ENCODE assay signal across 17 cellular contexts in genomic region chr2:241321911-241322310, GRCh38. TPM values are rescaled to one million over a fixed set of nuclear protein-coding genes. Genes with fewer than 3 reads are reported as not detected.
A peak's percentile ranks its signal among the peaks of the same experiment; 100 is the strongest.
DNase-seq lines count a peak whose midpoint lies in the region; TF ChIP-seq lines count a peak whose summit lies in the region.
"Had no signal": no experiment of that assay in that cellular context is flagged by ENCODE, and none has a peak within 500 bp of the region (broad histone marks: within the 10 kb centered on the region; RNA-seq: fewer than 3 reads in every experiment).

No MANE protein-coding gene starts in this region.

- H3K23ac ChIP-seq in H9 (ENCODE audit: insufficient read length, low read depth, low read length), result no peak overlapping the region

- H3K27me3 ChIP-seq in H9 (ENCODE audit: insufficient read depth, low read length) (no peaks in the 10 kb centered on the region), adipocyte (replicated peaks; ENCODE audit: control insufficient read depth, insufficient read depth, low read length) (no peaks in the 10 kb centered on the region)
- H3K27me3 ChIP-seq: upper lobe of left lung had no signal

- no peak overlapping the region; a peak in 1 of 5 replicates for H3K4me3 Mint-ChIP-seq in H9
- H3K4me3 Mint-ChIP-seq in nephron, result peak overlapping the region; percentile 16 to 59 (median 47)
- H3K4me3 Mint-ChIP-seq: activated CD4-positive, alpha-beta T cell treated with anti-CD3 and anti-CD28 coated beads, Interleukin-2, amount 10 ng/mL, durations not matched to agents 7 days and 5 days; T-helper 1 cell treated with Interleukin-12 subunit alpha and Interleukin-12 subunit beta and Interleukin-4 antibody, amounts not matched to agents 30 μg/mL and 1 μg/mL, for 36 hours had no signal

- peaks cover 8 to 43% (median 38%) of the 10 kb centered on the region in 3 experiments; a peak in 6 of 7 replicates for H3K36me3 Mint-ChIP-seq in H9 (ENCODE audit: insufficient read depth in 1 of 3, low read depth in 3 of 3)
- peaks cover 56% of the 10 kb centered on the region for H3K36me3 Mint-ChIP-seq in nephron (ENCODE audit: low read depth)

- H3K14ac ChIP-seq in H9 (ENCODE audit: insufficient read depth, low read length), result no peak overlapping the region

- H3K56ac ChIP-seq in H9 (ENCODE audit: insufficient read length, low read depth, low read length), result no peak overlapping the region

- no peak overlapping the region for H3K9ac ChIP-seq in H9 (ENCODE audit: extremely low read depth, insufficient read length, low read length)
- H3K9ac ChIP-seq in adipocyte (ENCODE audit: low read length), result peak overlapping the region; percentile 45
- H3K9ac ChIP-seq: KMS-11 had no signal

- H3K27ac Mint-ChIP-seq in H9 (peak overlapping the region; percentile 0 to 86 (median 73); a peak in 3 of 7 replicates), nephron (peak overlapping the region; percentile 52 to 70 (median 54))

- no peak overlapping the region for H4K5ac ChIP-seq in H9 (ENCODE audit: insufficient read length, low read depth, low read length)

- H3K4me1 ChIP-seq in H9 (ENCODE audit: insufficient read depth, low read length), result peaks cover 3% of the 10 kb centered on the region
- H3K4me1 ChIP-seq in adipocyte (ENCODE audit: control insufficient read depth, insufficient read depth, low read length), result peaks cover 69% of the 10 kb centered on the region

- H4K20me1 ChIP-seq in H9 (ENCODE audit: control insufficient read depth, insufficient read depth, insufficient read length), result no peaks in the 10 kb centered on the region

- H2BK120ac ChIP-seq in H9 (ENCODE audit: low read depth, low read length, poor library complexity, severe bottlenecking), result no peak overlapping the region

- no peak overlapping the region for H2BK15ac ChIP-seq in H9 (ENCODE audit: low read depth, low read length)

- no peaks in the 10 kb centered on the region for H3K9me3 Mint-ChIP-seq in H9
- peaks cover under 1% of the 10 kb centered on the region for H3K9me3 Mint-ChIP-seq in nephron
- H3K9me3 Mint-ChIP-seq: activated CD4-positive, alpha-beta T cell treated with anti-CD3 and anti-CD28 coated beads, Interleukin-2, amount 10 ng/mL, durations not matched to agents 7 days and 5 days; T-helper 1 cell treated with Interleukin-12 subunit alpha and Interleukin-12 subunit beta and Interleukin-4 antibody, amounts not matched to agents 30 μg/mL and 1 μg/mL, for 36 hours had no signal

- H4K91ac ChIP-seq in H9 (ENCODE audit: insufficient read length, low read depth, low read length), result no peak overlapping the region

- no peak overlapping the region for H2BK12ac ChIP-seq in H9 (ENCODE audit: insufficient read length, low read depth, low read length)

- peaks cover 5% of the 10 kb centered on the region for H3K23me2 ChIP-seq in H9 (ENCODE audit: insufficient read length, low read depth, low read length, poor library complexity, severe bottlenecking)

- H3K27ac ChIP-seq in C4-2B (peak overlapping the region; percentile 41), H9 (ENCODE audit: insufficient read length, low read depth, low read length) (no peak overlapping the region)
- H3K27ac ChIP-seq: KMS-11, upper lobe of left lung had no signal

- peak overlapping the region; percentile 56 for H3K4me3 ChIP-seq in adipocyte (ENCODE audit: low read length)
- H3K4me3 ChIP-seq: upper lobe of left lung had no signal

- H3K27me3 Mint-ChIP-seq in H9 (ENCODE audit: low read depth) (no peaks in the 10 kb centered on the region), nephron (ENCODE audit: low read depth) (no peaks in the 10 kb centered on the region)
- H3K27me3 Mint-ChIP-seq: activated CD4-positive, alpha-beta T cell treated with anti-CD3 and anti-CD28 coated beads, Interleukin-2, amount 10 ng/mL, durations not matched to agents 7 days and 5 days had no signal

- peaks cover 67% of the 10 kb centered on the region for H3K79me2 ChIP-seq in H9 (ENCODE audit: insufficient read depth, low read length)

- H2BK20ac ChIP-seq in H9 (ENCODE audit: low read depth, low read length, poor library complexity, severe bottlenecking), result no peak overlapping the region

- H3K4me1 Mint-ChIP-seq in H9 (peaks cover 60 to 63% of the 10 kb centered on the region in 2 experiments), nephron (peaks cover 67% of the 10 kb centered on the region)

- H3K18ac ChIP-seq in H9 (ENCODE audit: insufficient read length, low read depth, low read length), result no peak overlapping the region

- H3T11ph ChIP-seq in H9 (ENCODE audit: low read length), result no peak overlapping the region

- H3K4ac ChIP-seq in H9 (ENCODE audit: low read depth, low read length), result no peak overlapping the region

- no peak overlapping the region for H2AK5ac ChIP-seq in H9 (ENCODE audit: insufficient read length, low read length)

- no peak overlapping the region for H3K4me2 ChIP-seq in H9 (ENCODE audit: insufficient read depth, insufficient read length, low read length)
- H3K4me2 ChIP-seq: KMS-11 had no signal

- H3K9me3 ChIP-seq in H9 (ENCODE audit: control insufficient read depth, low read depth, low read length) (no peaks in the 10 kb centered on the region), adipocyte (ENCODE audit: control insufficient read depth, low read length) (no peaks in the 10 kb centered on the region)
- H3K9me3 ChIP-seq: upper lobe of left lung had no signal

- TF ChIP-seq CTCF in C4-2B (conservative IDR thresholded peaks at IDR 0.05), result no peak
- no peak for TF ChIP-seq CTCF in H9 (conservative IDR thresholded peaks at IDR 0.05)
- TF ChIP-seq CTCF in nephron (IDR thresholded peaks at IDR 0.05; ENCODE audit: unreplicated experiment in 3 of 3), result no peak

- H3K79me1 ChIP-seq in H9 (ENCODE audit: insufficient read depth, low read depth, low read length, poor library complexity, severe bottlenecking), result peaks cover 7% of the 10 kb centered on the region

- no peak overlapping the region for H2BK5ac ChIP-seq in H9 (ENCODE audit: insufficient read length, low read length)

- no peak overlapping the region for H4K8ac ChIP-seq in H9 (replicated peaks; ENCODE audit: insufficient read length, low read depth, low read length)

- H2AFZ ChIP-seq in H9 (ENCODE audit: low read length), result no peak overlapping the region

- WGBS in H9 (ENCODE audit: extremely low coverage, insufficient read length, low lambda C conversion rate), result no CpG with 5 or more reads among the region's 1 CpG

- DNase-seq in H9 (no peak), adipocyte (ENCODE audit: low read depth) (no peak), NCI-H524 (lab: John Stamatoyannopoulos, UW) (no peak), NCI-H2227 (lab: John Stamatoyannopoulos, UW; ENCODE audit: unreplicated experiment) (no peak)
- no peak for DNase-seq in stimulated activated naive CD4-positive, alpha-beta T cell (lab: John Stamatoyannopoulos, UW)
- no peak for DNase-seq in stimulated activated CD4-positive, alpha-beta T cell treated with anti-CD3 and anti-CD28 coated beads, Interleukin-15, amount 100 ng/mL, for 24 hours
- DNase-seq: activated CD4-positive, alpha-beta T cell treated with anti-CD3 and anti-CD28 coated beads, Interleukin-2, amount 10 ng/mL, durations not matched to agents 7 days and 5 days; activated effector memory CD4-positive, alpha-beta T cell treated with Interleukin-2 at 50 U/mL for 16 hours; C1 segment of cervical spinal cord; effector memory CD4-positive, alpha-beta T cell; NCI-H526; RPMI8226; upper lobe of left lung had no signal

- H3K36me3 ChIP-seq in adipocyte (ENCODE audit: control insufficient read depth, insufficient read depth, low read length, severe bottlenecking), result peaks cover 31% of the 10 kb centered on the region

RNA-seq across cellular contexts. Expression of gene SEPTIN2, which starts 6.2 kb away (rescaled TPM):
- total RNA-seq in H9 (2021), result 385 and 399 TPM in 2 replicates

RNA-seq across cellular contexts. Expression of gene HDLBP, which starts 6.4 kb away (rescaled TPM):
- 340 and 364 TPM in 2 replicates for total RNA-seq in H9 (2021)

RNA-seq across cellular contexts. Expression of gene FARP2, which starts 34.2 kb away (rescaled TPM):
- 31.0 and 33.9 TPM in 2 replicates for total RNA-seq in H9 (2021)

Comparison
In these comparisons a context has a peak if more than half of its experiments do, and no peak if none do; other contexts are left out.
1. H3K4me3 Mint-ChIP-seq: peak in nephron (3 of 3); none in H9 (0 of 2).